Comparison of ENCODE assay signal across 22 cellular contexts in genomic region chr10:67492317-67493019, GRCh38.
A peak's percentile ranks its signal among the peaks of the same experiment; 100 is the strongest.
DNase-seq lines count a peak whose midpoint lies in the region; ATAC-seq and TF ChIP-seq lines count a peak whose summit lies in the region.
"Had no signal": no experiment of that assay in that cellular context is flagged by ENCODE, and none has a peak within 500 bp of the region (broad histone marks: within the 10 kb centered on the region; RNA-seq: fewer than 3 reads in every experiment).

No MANE protein-coding gene starts in this region.

- no peak for TF ChIP-seq POLR2A in HCT116 (IDR thresholded peaks at IDR 0.05; ENCODE audit: borderline replicate concordance, extremely low read depth, insufficient read depth, insufficient read length)

- DNase-seq in A172 (ENCODE audit: low spot score) (peak; percentile 31), HCT116 (ENCODE audit: low read depth, low spot score) (no peak), left lung (no peak), D341Med (ENCODE audit: low spot score) (no peak), OCI-LY7 (ENCODE audit: low spot score) (no peak), nucleus accumbens (lab: John Stamatoyannopoulos, UW) (no peak), right cardiac atrium (no peak)
- DNase-seq: activated naive CD4-positive, alpha-beta T cell treated with anti-CD3 and anti-CD28 coated beads, Interleukin-2, amount 50 U/mL, for 16 hours; activated T-cell treated with anti-CD3 and anti-CD28 coated beads, Interleukin-2, amount 50 U/mL, for 24 hours; brain microvascular endothelial cell; esophagus squamous epithelium; head of caudate nucleus; immature natural killer cell; MV-4-11; NCI-H2081; NCI-H526; stimulated activated naive CD8-positive, alpha-beta T cell treated with anti-CD3 and anti-CD28 coated beads, Interleukin-15, Interleukin-2, amounts not matched to agents 100 U/mL and 50 U/mL, for 24 hours; trophoblast cell had no signal

- no peaks in the 10 kb centered on the region for H4K20me1 ChIP-seq in HCT116 (ENCODE audit: insufficient read depth)
- H4K20me1 ChIP-seq in OCI-LY7 (ENCODE audit: insufficient read depth, low read length), result no peaks in the 10 kb centered on the region

- H3K9me2 ChIP-seq in HCT116 (ENCODE audit: insufficient read depth) (no peaks in the 10 kb centered on the region), OCI-LY7 (ENCODE audit: insufficient read depth, low read length) (no peaks in the 10 kb centered on the region)

- H3K4me2 ChIP-seq in HCT116 (ENCODE audit: low read length) (peak overlapping the region; percentile 31), OCI-LY7 (ENCODE audit: low read length) (no peak overlapping the region)

- H3K9me3 ChIP-seq in HCT116 (ENCODE audit: control insufficient read depth in 1 of 2, insufficient read depth in 1 of 2, low read depth in 1 of 2, low read length in 2 of 2) (no peaks in the 10 kb centered on the region), left lung (no peaks in the 10 kb centered on the region), OCI-LY7 (ENCODE audit: low read length) (no peaks in the 10 kb centered on the region), right cardiac atrium (ENCODE audit: control insufficient read depth, low read length) (no peaks in the 10 kb centered on the region)
- H3K9me3 ChIP-seq: esophagus squamous epithelium had no signal

- H3K27ac ChIP-seq in HCT116 (ENCODE audit: low read depth, low read length) (no peak overlapping the region), VCaP (peak overlapping the region; percentile 39), left lung (no peak overlapping the region), OCI-LY7 (ENCODE audit: low read depth, low read length, poor library complexity, severe bottlenecking) (no peak overlapping the region), right cardiac atrium (ENCODE audit: low read length) (no peak overlapping the region)
- H3K27ac ChIP-seq: brain microvascular endothelial cell, C4-2B, esophagus squamous epithelium had no signal

- peak overlapping the region; percentile 24 for H2AFZ ChIP-seq in HCT116 (ENCODE audit: low read depth, low read length, poor library complexity, severe bottlenecking)
- no peak overlapping the region for H2AFZ ChIP-seq in OCI-LY7 (ENCODE audit: low read length)

- POLR2A ChIA-PET in HCT116 (lab: Charles Lee), result no interaction called here
- POLR2A ChIA-PET in OCI-LY7 (lab: Charles Lee), result interaction anchor here (0.7 kb wide), 3 partner anchors 14 to 63 kb away, joined by 3 to 4 read pairs (median 3); no protein-coding TSS in a partner anchor

- TF ChIP-seq RAD21 in HCT116 (IDR thresholded peaks at IDR 0.05; ENCODE audit: low read depth), result no peak

- CTCF ChIA-PET in HCT116 (lab: Charles Lee) (no interaction called here), OCI-LY7 (lab: Charles Lee; ENCODE audit: unreplicated experiment) (no interaction called here)

- H3K27me3 ChIP-seq in HCT116 (ENCODE audit: insufficient read depth, low read length) (no peaks in the 10 kb centered on the region), left lung (no peaks in the 10 kb centered on the region), right cardiac atrium (ENCODE audit: control insufficient read depth, insufficient read depth) (no peaks in the 10 kb centered on the region)
- H3K27me3 ChIP-seq: brain microvascular endothelial cell, esophagus squamous epithelium had no signal

- H3K4me1 ChIP-seq in HCT116 (ENCODE audit: control insufficient read depth in 1 of 2, insufficient read depth in 2 of 2, low read length in 2 of 2), result peaks cover 4 to 11% of the 10 kb centered on the region in 2 experiments; a peak in 3 of 4 replicates
- H3K4me1 ChIP-seq in left lung, result no peaks in the 10 kb centered on the region
- H3K4me1 ChIP-seq in OCI-LY7 (ENCODE audit: insufficient read depth, low read length, poor library complexity, severe bottlenecking), result no peaks in the 10 kb centered on the region
- H3K4me1 ChIP-seq in right cardiac atrium (ENCODE audit: control insufficient read depth, insufficient read depth, low read length), result peaks cover 3% of the 10 kb centered on the region
- H3K4me1 ChIP-seq: esophagus squamous epithelium had no signal

- TF ChIP-seq CTCF in HCT116 (IDR thresholded peaks at IDR 0.05 in 2 of 3, conservative IDR thresholded peaks at IDR 0.05 in 1 of 3; ENCODE audit: borderline replicate concordance in 1 of 3, insufficient read depth in 1 of 3, low read depth in 2 of 3, low read length in 2 of 3) (no peak), VCaP (conservative IDR thresholded peaks at IDR 0.05) (no peak), left lung (IDR thresholded peaks at IDR 0.05) (no peak), OCI-LY7 (conservative IDR thresholded peaks at IDR 0.05; ENCODE audit: low read length) (no peak)

- BruUV-seq in HCT116 (replicated peaks; lab: Mats Ljungman, UMichigan) (no TSS peak), OCI-LY7 (replicated peaks; lab: Mats Ljungman, UMichigan) (no TSS peak)

- 30% methylated on average over 2 of the region's 2 CpGs for WGBS in right cardiac atrium

- H3K9ac ChIP-seq in HCT116 (ENCODE audit: low read length), result no peak overlapping the region

- H3K79me2 ChIP-seq in HCT116 (ENCODE audit: insufficient read depth, low read length) (no peaks in the 10 kb centered on the region), OCI-LY7 (ENCODE audit: insufficient read depth, low read depth, low read length) (no peaks in the 10 kb centered on the region)

- intact Hi-C loops in HCT116 (cut with micrococcal nuclease), result no loop called here
- intact Hi-C loops in left lung (cut with DNase I), result no loop called here
- intact Hi-C loops in OCI-LY7 (cut with micrococcal nuclease; ENCODE audit: unreplicated experiment), result no loop called here
- intact Hi-C loops in right cardiac atrium (cut with DNase I), result no loop called here

- H3K36me3 ChIP-seq in HCT116 (ENCODE audit: control insufficient read depth in 1 of 2, insufficient read depth in 2 of 2, low read length in 2 of 2) (no peaks in the 10 kb centered on the region), left lung (no peaks in the 10 kb centered on the region), OCI-LY7 (ENCODE audit: insufficient read depth, low read length) (no peaks in the 10 kb centered on the region)
- H3K36me3 ChIP-seq: brain microvascular endothelial cell, esophagus squamous epithelium had no signal

- RAD21 ChIA-PET in HCT116 (lab: Charles Lee; ENCODE audit: low non-redundant PET in 1 of 2, low total read pairs in 2 of 2, uncharacterized antibody in 2 of 2, unreplicated experiment in 2 of 2), result no interaction called here

- H3K4me3 ChIP-seq in HCT116 (replicated peaks in 1 of 2; ENCODE audit: low read depth in 1 of 2, low read length in 2 of 2) (no peak overlapping the region), left lung (no peak overlapping the region), OCI-LY7 (ENCODE audit: low read depth, low read length, poor library complexity, severe bottlenecking) (no peak overlapping the region), right cardiac atrium (ENCODE audit: low read length) (no peak overlapping the region)
- H3K4me3 ChIP-seq: esophagus squamous epithelium had no signal

- ATAC-seq in HCT116 (peak; percentile 44; the same call in 1 of the 2 replicates), left lung (peak; percentile 87), right cardiac atrium (no peak)
- ATAC-seq: natural killer cell treated with Interleukin-12 subunit alpha and Interleukin-12 subunit beta and Interleukin-15 and Interleukin-18, amount 100 ng/mL, for 72 hours; SK-N-SH treated with all-trans-retinoic acid at 6 μM for 48 hours; stimulated activated naive CD8-positive, alpha-beta T cell treated with anti-CD3 and anti-CD28 coated beads, Interleukin-15, Interleukin-2, amounts not matched to agents 100 U/mL and 50 U/mL, for 24 hours had no signal

TF ChIP-seq in HCT116, 20 proteins besides CTCF, POLR2A, EP300 and RAD21:
- no peak for TF ChIP-seq ZFX (IDR thresholded peaks at IDR 0.05)
- TF ChIP-seq FOSL1 (IDR thresholded peaks at IDR 0.05; ENCODE audit: low read depth), result 0 out of 2 replicates have a peak, but pooled peaks have one; percentile 22

Comparison
In these comparisons a context has a peak if more than half of its experiments do, and no peak if none do; other contexts are left out.
1. ATAC-seq: peak in HCT116 (single experiment) and left lung (single experiment); none in right cardiac atrium (0 of 2).